2 cellular contexts compared by ENCODE assay signal in the genomic region with DNA sequence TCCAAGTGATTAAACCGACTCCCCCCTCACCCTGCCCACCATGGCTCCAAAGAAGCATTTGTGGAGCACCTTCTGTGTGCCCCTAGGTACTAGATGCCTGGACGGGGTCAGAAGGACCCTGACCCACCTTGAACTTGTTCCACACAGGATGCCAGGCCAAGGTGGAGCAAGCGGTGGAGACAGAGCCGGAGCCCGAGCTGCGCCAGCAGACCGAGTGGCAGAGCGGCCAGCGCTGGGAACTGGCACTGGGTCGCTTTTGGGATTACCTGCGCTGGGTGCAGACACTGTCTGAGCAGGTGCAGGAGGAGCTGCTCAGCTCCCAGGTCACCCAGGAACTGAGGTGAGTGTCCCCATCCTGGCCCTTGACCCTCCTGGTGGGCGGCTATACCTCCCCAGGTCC.
TF ChIP-seq lines count a peak whose summit lies in the region.

No MANE protein-coding gene starts in this region.

TF ChIP-seq in SK-N-SH, 30 proteins besides CTCF, POLR2A, EP300 and RAD21:
- no peak for TF ChIP-seq RFX5 (IDR thresholded peaks at IDR 0.05; ENCODE audit: low read length)
- no peak for TF ChIP-seq MXI1 (IDR thresholded peaks at IDR 0.05; ENCODE audit: low read depth, low read length)
- no peak for TF ChIP-seq GABPA (IDR thresholded peaks at IDR 0.05; ENCODE audit: low read depth)
- TF ChIP-seq, protein P1, sequence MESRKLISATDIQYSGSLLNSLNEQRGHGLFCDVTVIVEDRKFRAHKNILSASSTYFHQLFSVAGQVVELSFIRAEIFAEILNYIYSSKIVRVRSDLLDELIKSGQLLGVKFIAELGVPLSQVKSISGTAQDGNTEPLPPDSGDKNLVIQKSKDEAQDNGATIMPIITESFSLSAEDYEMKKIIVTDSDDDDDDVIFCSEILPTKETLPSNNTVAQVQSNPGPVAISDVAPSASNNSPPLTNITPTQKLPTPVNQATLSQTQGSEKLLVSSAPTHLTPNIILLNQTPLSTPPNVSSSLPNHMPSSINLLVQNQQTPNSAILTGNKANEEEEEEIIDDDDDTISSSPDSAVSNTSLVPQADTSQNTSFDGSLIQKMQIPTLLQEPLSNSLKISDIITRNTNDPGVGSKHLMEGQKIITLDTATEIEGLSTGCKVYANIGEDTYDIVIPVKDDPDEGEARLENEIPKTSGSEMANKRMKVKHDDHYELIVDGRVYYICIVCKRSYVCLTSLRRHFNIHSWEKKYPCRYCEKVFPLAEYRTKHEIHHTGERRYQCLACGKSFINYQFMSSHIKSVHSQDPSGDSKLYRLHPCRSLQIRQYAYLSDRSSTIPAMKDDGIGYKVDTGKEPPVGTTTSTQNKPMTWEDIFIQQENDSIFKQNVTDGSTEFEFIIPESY (IDR thresholded peaks at IDR 0.05; ENCODE audit: borderline replicate concordance, low read depth), result no peak
- TF ChIP-seq RXRA (IDR thresholded peaks at IDR 0.05; ENCODE audit: borderline replicate concordance, low read depth), result no peak
- TF ChIP-seq, protein P2, sequence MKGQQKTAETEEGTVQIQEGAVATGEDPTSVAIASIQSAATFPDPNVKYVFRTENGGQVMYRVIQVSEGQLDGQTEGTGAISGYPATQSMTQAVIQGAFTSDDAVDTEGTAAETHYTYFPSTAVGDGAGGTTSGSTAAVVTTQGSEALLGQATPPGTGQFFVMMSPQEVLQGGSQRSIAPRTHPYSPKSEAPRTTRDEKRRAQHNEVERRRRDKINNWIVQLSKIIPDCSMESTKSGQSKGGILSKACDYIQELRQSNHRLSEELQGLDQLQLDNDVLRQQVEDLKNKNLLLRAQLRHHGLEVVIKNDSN (IDR thresholded peaks at IDR 0.05; ENCODE audit: borderline replicate concordance, low read depth), result no peak
- TF ChIP-seq, protein P3, sequence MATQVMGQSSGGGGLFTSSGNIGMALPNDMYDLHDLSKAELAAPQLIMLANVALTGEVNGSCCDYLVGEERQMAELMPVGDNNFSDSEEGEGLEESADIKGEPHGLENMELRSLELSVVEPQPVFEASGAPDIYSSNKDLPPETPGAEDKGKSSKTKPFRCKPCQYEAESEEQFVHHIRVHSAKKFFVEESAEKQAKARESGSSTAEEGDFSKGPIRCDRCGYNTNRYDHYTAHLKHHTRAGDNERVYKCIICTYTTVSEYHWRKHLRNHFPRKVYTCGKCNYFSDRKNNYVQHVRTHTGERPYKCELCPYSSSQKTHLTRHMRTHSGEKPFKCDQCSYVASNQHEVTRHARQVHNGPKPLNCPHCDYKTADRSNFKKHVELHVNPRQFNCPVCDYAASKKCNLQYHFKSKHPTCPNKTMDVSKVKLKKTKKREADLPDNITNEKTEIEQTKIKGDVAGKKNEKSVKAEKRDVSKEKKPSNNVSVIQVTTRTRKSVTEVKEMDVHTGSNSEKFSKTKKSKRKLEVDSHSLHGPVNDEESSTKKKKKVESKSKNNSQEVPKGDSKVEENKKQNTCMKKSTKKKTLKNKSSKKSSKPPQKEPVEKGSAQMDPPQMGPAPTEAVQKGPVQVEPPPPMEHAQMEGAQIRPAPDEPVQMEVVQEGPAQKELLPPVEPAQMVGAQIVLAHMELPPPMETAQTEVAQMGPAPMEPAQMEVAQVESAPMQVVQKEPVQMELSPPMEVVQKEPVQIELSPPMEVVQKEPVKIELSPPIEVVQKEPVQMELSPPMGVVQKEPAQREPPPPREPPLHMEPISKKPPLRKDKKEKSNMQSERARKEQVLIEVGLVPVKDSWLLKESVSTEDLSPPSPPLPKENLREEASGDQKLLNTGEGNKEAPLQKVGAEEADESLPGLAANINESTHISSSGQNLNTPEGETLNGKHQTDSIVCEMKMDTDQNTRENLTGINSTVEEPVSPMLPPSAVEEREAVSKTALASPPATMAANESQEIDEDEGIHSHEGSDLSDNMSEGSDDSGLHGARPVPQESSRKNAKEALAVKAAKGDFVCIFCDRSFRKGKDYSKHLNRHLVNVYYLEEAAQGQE (IDR thresholded peaks at IDR 0.05; ENCODE audit: low read depth, low read length), result no peak
- TF ChIP-seq SIN3A (IDR thresholded peaks at IDR 0.05; ENCODE audit: borderline replicate concordance, low read depth, low read length), result no peak
- TF ChIP-seq SMC3 (IDR thresholded peaks at IDR 0.05; ENCODE audit: low read depth, low read length), result no peak
- no peak for TF ChIP-seq FOSL2 (IDR thresholded peaks at IDR 0.05; ENCODE audit: borderline replicate concordance, low read depth)
- no peak for TF ChIP-seq POLR2AphosphoS5 (IDR thresholded peaks at IDR 0.05; ENCODE audit: low read depth, low read length)
- TF ChIP-seq NFIC (IDR thresholded peaks at IDR 0.05; ENCODE audit: borderline replicate concordance), result no peak
- no peak for TF ChIP-seq RCOR1 (IDR thresholded peaks at IDR 0.05; ENCODE audit: low read length)
- TF ChIP-seq, protein P4, sequence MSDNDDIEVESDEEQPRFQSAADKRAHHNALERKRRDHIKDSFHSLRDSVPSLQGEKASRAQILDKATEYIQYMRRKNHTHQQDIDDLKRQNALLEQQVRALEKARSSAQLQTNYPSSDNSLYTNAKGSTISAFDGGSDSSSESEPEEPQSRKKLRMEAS (IDR thresholded peaks at IDR 0.05; ENCODE audit: low read depth), result no peak
- TF ChIP-seq, protein P5, sequence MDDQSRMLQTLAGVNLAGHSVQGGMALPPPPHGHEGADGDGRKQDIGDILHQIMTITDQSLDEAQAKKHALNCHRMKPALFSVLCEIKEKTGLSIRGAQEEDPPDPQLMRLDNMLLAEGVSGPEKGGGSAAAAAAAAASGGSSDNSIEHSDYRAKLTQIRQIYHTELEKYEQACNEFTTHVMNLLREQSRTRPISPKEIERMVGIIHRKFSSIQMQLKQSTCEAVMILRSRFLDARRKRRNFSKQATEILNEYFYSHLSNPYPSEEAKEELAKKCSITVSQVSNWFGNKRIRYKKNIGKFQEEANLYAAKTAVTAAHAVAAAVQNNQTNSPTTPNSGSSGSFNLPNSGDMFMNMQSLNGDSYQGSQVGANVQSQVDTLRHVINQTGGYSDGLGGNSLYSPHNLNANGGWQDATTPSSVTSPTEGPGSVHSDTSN (IDR thresholded peaks at IDR 0.05), result no peak
- no peak for TF ChIP-seq EZH2phosphoT487 (IDR thresholded peaks at IDR 0.05; ENCODE audit: borderline replicate concordance, low read depth)
- TF ChIP-seq TAF1 (IDR thresholded peaks at IDR 0.05; ENCODE audit: borderline replicate concordance, low read depth, low read length), result no peak
- TF ChIP-seq FOXM1 (IDR thresholded peaks at IDR 0.05; ENCODE audit: low read depth), result no peak
- TF ChIP-seq NRF1 (IDR thresholded peaks at IDR 0.05; ENCODE audit: low read depth, low read length), result no peak

TF ChIP-seq in SK-N-SH treated with all-trans-retinoic acid at 6 μM for 48 hours, 23 proteins besides CTCF, POLR2A, EP300 and RAD21:
- TF ChIP-seq RARB (CRISPR knock-in tag; IDR thresholded peaks at IDR 0.05), result no peak
- TF ChIP-seq ESRRG (CRISPR knock-in tag; IDR thresholded peaks at IDR 0.05), result no peak
- no peak for TF ChIP-seq SNAI2 (CRISPR knock-in tag; IDR thresholded peaks at IDR 0.05)
- TF ChIP-seq TOX (CRISPR knock-in tag; IDR thresholded peaks at IDR 0.05; ENCODE audit: borderline replicate concordance), result no peak
- no peak for TF ChIP-seq ISL1 (CRISPR knock-in tag; IDR thresholded peaks at IDR 0.05)
- no peak for TF ChIP-seq TCF4 (CRISPR knock-in tag; IDR thresholded peaks at IDR 0.05; ENCODE audit: borderline replicate concordance)
- TF ChIP-seq, protein P6, sequence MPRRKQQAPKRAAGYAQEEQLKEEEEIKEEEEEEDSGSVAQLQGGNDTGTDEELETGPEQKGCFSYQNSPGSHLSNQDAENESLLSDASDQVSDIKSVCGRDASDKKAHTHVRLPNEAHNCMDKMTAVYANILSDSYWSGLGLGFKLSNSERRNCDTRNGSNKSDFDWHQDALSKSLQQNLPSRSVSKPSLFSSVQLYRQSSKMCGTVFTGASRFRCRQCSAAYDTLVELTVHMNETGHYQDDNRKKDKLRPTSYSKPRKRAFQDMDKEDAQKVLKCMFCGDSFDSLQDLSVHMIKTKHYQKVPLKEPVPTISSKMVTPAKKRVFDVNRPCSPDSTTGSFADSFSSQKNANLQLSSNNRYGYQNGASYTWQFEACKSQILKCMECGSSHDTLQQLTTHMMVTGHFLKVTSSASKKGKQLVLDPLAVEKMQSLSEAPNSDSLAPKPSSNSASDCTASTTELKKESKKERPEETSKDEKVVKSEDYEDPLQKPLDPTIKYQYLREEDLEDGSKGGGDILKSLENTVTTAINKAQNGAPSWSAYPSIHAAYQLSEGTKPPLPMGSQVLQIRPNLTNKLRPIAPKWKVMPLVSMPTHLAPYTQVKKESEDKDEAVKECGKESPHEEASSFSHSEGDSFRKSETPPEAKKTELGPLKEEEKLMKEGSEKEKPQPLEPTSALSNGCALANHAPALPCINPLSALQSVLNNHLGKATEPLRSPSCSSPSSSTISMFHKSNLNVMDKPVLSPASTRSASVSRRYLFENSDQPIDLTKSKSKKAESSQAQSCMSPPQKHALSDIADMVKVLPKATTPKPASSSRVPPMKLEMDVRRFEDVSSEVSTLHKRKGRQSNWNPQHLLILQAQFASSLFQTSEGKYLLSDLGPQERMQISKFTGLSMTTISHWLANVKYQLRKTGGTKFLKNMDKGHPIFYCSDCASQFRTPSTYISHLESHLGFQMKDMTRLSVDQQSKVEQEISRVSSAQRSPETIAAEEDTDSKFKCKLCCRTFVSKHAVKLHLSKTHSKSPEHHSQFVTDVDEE (CRISPR knock-in tag; IDR thresholded peaks at IDR 0.05), result no peak
- TF ChIP-seq ZNF8 (CRISPR knock-in tag; IDR thresholded peaks at IDR 0.05), result no peak
- TF ChIP-seq ARNTL (CRISPR knock-in tag; IDR thresholded peaks at IDR 0.05; ENCODE audit: borderline replicate concordance, low read depth), result no peak
- TF ChIP-seq, protein P7, sequence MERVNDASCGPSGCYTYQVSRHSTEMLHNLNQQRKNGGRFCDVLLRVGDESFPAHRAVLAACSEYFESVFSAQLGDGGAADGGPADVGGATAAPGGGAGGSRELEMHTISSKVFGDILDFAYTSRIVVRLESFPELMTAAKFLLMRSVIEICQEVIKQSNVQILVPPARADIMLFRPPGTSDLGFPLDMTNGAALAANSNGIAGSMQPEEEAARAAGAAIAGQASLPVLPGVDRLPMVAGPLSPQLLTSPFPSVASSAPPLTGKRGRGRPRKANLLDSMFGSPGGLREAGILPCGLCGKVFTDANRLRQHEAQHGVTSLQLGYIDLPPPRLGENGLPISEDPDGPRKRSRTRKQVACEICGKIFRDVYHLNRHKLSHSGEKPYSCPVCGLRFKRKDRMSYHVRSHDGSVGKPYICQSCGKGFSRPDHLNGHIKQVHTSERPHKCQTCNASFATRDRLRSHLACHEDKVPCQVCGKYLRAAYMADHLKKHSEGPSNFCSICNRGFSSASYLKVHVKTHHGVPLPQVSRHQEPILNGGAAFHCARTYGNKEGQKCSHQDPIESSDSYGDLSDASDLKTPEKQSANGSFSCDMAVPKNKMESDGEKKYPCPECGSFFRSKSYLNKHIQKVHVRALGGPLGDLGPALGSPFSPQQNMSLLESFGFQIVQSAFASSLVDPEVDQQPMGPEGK (CRISPR knock-in tag; IDR thresholded peaks at IDR 0.05; ENCODE audit: borderline replicate concordance), result no peak
- TF ChIP-seq ZC3H10 (CRISPR knock-in tag; IDR thresholded peaks at IDR 0.05), result no peak
- TF ChIP-seq, protein P8, sequence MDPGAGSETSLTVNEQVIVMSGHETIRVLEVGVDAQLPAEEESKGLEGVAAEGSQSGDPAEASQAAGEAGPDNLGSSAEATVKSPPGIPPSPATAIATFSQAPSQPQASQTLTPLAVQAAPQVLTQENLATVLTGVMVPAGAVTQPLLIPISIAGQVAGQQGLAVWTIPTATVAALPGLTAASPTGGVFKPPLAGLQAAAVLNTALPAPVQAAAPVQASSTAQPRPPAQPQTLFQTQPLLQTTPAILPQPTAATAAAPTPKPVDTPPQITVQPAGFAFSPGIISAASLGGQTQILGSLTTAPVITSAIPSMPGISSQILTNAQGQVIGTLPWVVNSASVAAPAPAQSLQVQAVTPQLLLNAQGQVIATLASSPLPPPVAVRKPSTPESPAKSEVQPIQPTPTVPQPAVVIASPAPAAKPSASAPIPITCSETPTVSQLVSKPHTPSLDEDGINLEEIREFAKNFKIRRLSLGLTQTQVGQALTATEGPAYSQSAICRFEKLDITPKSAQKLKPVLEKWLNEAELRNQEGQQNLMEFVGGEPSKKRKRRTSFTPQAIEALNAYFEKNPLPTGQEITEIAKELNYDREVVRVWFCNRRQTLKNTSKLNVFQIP (CRISPR knock-in tag; IDR thresholded peaks at IDR 0.05; ENCODE audit: borderline replicate concordance, low read depth), result no peak
- no peak for TF ChIP-seq BACH2 (CRISPR knock-in tag; IDR thresholded peaks at IDR 0.05; ENCODE audit: borderline replicate concordance)
- TF ChIP-seq, protein P9, sequence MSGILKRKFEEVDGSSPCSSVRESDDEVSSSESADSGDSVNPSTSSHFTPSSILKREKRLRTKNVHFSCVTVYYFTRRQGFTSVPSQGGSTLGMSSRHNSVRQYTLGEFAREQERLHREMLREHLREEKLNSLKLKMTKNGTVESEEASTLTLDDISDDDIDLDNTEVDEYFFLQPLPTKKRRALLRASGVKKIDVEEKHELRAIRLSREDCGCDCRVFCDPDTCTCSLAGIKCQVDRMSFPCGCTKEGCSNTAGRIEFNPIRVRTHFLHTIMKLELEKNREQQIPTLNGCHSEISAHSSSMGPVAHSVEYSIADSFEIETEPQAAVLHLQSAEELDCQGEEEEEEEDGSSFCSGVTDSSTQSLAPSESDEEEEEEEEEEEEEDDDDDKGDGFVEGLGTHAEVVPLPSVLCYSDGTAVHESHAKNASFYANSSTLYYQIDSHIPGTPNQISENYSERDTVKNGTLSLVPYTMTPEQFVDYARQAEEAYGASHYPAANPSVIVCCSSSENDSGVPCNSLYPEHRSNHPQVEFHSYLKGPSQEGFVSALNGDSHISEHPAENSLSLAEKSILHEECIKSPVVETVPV (CRISPR knock-in tag; IDR thresholded peaks at IDR 0.05), result no peak
- TF ChIP-seq, protein P10, sequence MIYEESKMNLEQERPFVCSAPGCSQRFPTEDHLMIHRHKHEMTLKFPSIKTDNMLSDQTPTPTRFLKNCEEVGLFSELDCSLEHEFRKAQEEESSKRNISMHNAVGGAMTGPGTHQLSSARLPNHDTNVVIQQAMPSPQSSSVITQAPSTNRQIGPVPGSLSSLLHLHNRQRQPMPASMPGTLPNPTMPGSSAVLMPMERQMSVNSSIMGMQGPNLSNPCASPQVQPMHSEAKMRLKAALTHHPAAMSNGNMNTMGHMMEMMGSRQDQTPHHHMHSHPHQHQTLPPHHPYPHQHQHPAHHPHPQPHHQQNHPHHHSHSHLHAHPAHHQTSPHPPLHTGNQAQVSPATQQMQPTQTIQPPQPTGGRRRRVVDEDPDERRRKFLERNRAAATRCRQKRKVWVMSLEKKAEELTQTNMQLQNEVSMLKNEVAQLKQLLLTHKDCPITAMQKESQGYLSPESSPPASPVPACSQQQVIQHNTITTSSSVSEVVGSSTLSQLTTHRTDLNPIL (CRISPR knock-in tag; IDR thresholded peaks at IDR 0.05; ENCODE audit: low read depth), result no peak
- TF ChIP-seq OSR1 (CRISPR knock-in tag; IDR thresholded peaks at IDR 0.05), result no peak
- TF ChIP-seq ZNF565 (CRISPR knock-in tag; conservative IDR thresholded peaks at IDR 0.05; ENCODE audit: low read depth), result no peak
- TF ChIP-seq ZFP3 (CRISPR knock-in tag; IDR thresholded peaks at IDR 0.05), result no peak
- TF ChIP-seq ZFP30 (CRISPR knock-in tag; IDR thresholded peaks at IDR 0.05), result no peak
